7 cellular contexts compared by ENCODE assay signal in genomic region chr12:52037248-52037861, GRCh38. TPM values are rescaled to one million over a fixed set of nuclear protein-coding genes. Genes with fewer than 3 reads are reported as not detected.
A peak's percentile ranks its signal among the peaks of the same experiment; 100 is the strongest.
DNase-seq lines count a peak whose midpoint lies in the region; ATAC-seq and TF ChIP-seq lines count a peak whose summit lies in the region.

No MANE protein-coding gene starts in this region.

- no peak for TF ChIP-seq POLR2A in vagina (IDR thresholded peaks at IDR 0.05)

- intact Hi-C loops in dorsolateral prefrontal cortex (cut with DNase I), result no loop called here
- intact Hi-C loops in mucosa of descending colon (cut with DNase I, micrococcal nuclease), result no loop called here
- intact Hi-C loops in vagina (cut with DNase I), result no loop called here

- peak overlapping the region; percentile 42; the same call in 1 of the 2 replicates for H3K4me3 ChIP-seq in GM08714 (ENCODE audit: low read length)
- peak overlapping the region; percentile 43 to 82 (median 68) for H3K4me3 ChIP-seq in dorsolateral prefrontal cortex
- peak overlapping the region; percentile 19 for H3K4me3 ChIP-seq in mucosa of descending colon
- peak overlapping the region; percentile 63 to 73 for H3K4me3 ChIP-seq in vagina

- DNase-seq in NCI-H2171 (lab: John Stamatoyannopoulos, UW), result peak; percentile 31
- no peak for DNase-seq in dorsolateral prefrontal cortex
- peak in 1 of 3 donors; percentile 74 for DNase-seq in mucosa of descending colon
- DNase-seq in vagina (ENCODE audit: extremely low spot score in 2 of 2), result peak in 1 of 2 donors; percentile 92
- no peak for DNase-seq in Ammon's horn (ENCODE audit: low spot score)

- H3K27me3 ChIP-seq in dorsolateral prefrontal cortex (no peaks in the 10 kb centered on the region), vagina (no peaks in the 10 kb centered on the region)

- H3K27ac ChIP-seq in dorsolateral prefrontal cortex (peak overlapping the region in 56 of 59 donors; percentile 27 to 94 (median 77)), vagina (peak overlapping the region; percentile 98)

- H3K36me3 ChIP-seq in mucosa of descending colon (ENCODE audit: low read depth), result no peaks in the 10 kb centered on the region
- H3K36me3 ChIP-seq in vagina, result no peaks in the 10 kb centered on the region

- no peaks in the 10 kb centered on the region for H3K9me3 ChIP-seq in mucosa of descending colon
- H3K9me3 ChIP-seq in vagina, result no peaks in the 10 kb centered on the region

- no peak for ATAC-seq in mucosa of descending colon
- no peak for ATAC-seq in GM19397 (IDR thresholded peaks at IDR 0.05; ENCODE audit: unreplicated experiment)

- peaks cover 20% of the 10 kb centered on the region for H3K4me1 ChIP-seq in mucosa of descending colon (ENCODE audit: low read depth)
- H3K4me1 ChIP-seq in vagina, result peaks cover 57% of the 10 kb centered on the region

- TF ChIP-seq CTCF in dorsolateral prefrontal cortex (IDR thresholded peaks at IDR 0.05 in 54 of 56, conservative IDR thresholded peaks at IDR 0.05 in 2 of 56; ENCODE audit: low read depth in 1 of 56, partially characterized antibody in 56 of 56), result no peak
- no peak for TF ChIP-seq CTCF in mucosa of descending colon (IDR thresholded peaks at IDR 0.05)
- no peak for TF ChIP-seq CTCF in vagina (IDR thresholded peaks at IDR 0.05)

RNA-seq across cellular contexts. Expression of gene NR4A1, which starts 13.9 kb away (rescaled TPM):
- total RNA-seq in dorsolateral prefrontal cortex (100 to 1,000 TPM in 5 of 120 experiments, 10 to 100 TPM in 115; 13.1 to 194 (median 28.9) TPM), mucosa of descending colon (100 to 1,000 TPM in 1 of 3 donors, 10 to 100 TPM in 2; 16.2 to 123 (median 44.6) TPM), vagina (465 TPM)

RNA-seq across cellular contexts. Expression of gene TAMALIN, which starts 30.6 kb away (rescaled TPM):
- total RNA-seq in dorsolateral prefrontal cortex, result 100 to 1,000 TPM in 3 of 120 experiments, 10 to 100 TPM in 117; 27.0 to 168 (median 54.0) TPM
- total RNA-seq in mucosa of descending colon, result 10 to 100 TPM in 2 of 3 donors, 1 to 10 TPM in 1; 9.4 to 19.6 (median 13.8) TPM
- 47.1 TPM for total RNA-seq in vagina

RNA-seq across cellular contexts. Expression of gene ATG101, which starts 32.4 kb away (rescaled TPM):
- 10 to 100 TPM; 19.6 to 42.5 (median 31.5) TPM for total RNA-seq in dorsolateral prefrontal cortex
- total RNA-seq in mucosa of descending colon, result 10 to 100 TPM; 30.1 to 37.5 (median 33.0) TPM
- 27.7 TPM for total RNA-seq in vagina

RNA-seq across cellular contexts. Expression of gene SMIM41, which starts 42.1 kb away (rescaled TPM):
- total RNA-seq in dorsolateral prefrontal cortex (1 to 10 TPM in 2 of 120 experiments, under 1 TPM in 10, not detected in 108; 0.33 to 3.7 (median 0.55) TPM), mucosa of descending colon (under 1 TPM in 2 of 3 donors, not detected in 1; 0.32 to 0.41 TPM), vagina (1.5 TPM)
